Comparison of ENCODE assay signal across 1 cellular context in the genomic region with DNA sequence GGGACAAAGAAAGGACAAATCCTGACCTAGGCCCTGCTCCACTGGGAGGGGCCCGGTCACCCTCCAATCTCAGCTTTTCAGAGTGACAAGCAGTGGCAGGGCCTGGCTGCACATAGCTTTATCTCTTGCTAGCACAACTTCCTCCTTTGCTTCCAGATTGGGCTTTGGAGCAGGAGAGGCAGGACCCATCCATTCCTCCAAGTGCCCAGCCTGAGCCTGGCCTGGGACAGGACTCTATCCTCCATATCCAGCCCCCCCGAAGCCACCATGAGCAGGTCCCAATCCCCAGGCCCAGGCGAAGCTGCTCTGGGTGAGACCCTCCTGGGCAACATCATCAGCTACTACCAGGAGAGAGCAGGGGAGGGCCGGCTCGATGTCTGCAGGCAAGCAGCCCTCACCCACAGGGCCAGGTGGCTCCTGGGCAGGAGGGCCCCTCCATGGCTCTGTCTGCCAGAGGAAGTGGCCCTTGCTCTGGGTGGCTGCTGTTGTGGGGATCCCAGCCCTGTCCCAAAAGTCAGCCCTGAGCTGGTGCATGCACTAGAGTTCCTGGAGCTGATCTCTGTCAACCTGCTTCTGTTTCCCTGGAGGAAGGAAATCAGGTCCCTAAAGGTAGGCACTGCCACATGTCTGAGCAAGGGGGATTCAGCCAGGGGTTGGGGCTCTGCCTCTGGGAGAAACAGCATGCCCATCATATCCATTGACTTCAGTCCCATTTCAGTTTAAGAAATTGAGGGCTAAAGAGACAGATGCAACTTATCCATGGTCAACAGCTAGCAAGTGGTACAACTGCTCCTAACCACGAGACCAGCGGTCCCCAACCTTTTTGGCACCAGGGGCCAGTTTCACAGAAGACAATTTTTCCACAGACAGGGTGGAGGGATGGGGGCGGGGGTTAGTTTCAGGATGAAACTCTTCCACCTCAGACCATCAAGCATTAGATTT.
TF ChIP-seq lines count a peak whose summit lies in the region.

No MANE protein-coding gene starts in this region.

TF ChIP-seq in SK-N-SH, 30 proteins besides CTCF, POLR2A, EP300 and RAD21:
- TF ChIP-seq NRF1 (IDR thresholded peaks at IDR 0.05; ENCODE audit: low read depth, low read length) (no peak), USF2 (IDR thresholded peaks at IDR 0.05; ENCODE audit: borderline replicate concordance, low read depth, low read length) (no peak), EZH2phosphoT487 (IDR thresholded peaks at IDR 0.05; ENCODE audit: borderline replicate concordance, low read depth) (no peak), SMC3 (IDR thresholded peaks at IDR 0.05; ENCODE audit: low read depth, low read length) (no peak), NFIC (IDR thresholded peaks at IDR 0.05; ENCODE audit: borderline replicate concordance) (no peak)
